In the genomic region with DNA sequence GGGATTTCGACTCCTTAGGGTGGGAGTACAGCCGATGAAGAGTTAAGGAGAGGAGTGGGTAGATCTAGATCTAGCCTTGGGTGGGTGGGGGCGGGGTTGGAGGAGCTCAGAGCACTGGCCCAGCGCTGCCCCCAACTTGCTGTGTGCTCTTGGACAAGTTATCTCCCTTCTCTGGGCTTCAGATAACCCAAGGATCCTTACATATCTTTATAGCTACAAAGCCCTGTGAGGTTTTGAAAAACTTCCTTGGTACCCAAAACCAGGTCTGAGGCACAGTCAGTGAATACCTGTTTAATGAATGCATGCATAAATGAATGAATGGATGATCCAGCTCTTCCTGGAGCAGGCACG, we compare ENCODE assay signal across 8 cellular contexts. TPM values are rescaled to one million over a fixed set of nuclear protein-coding genes. Genes with fewer than 3 reads are reported as not detected.
DNase-seq lines count a peak whose midpoint lies in the region; FAIRE-seq and TF ChIP-seq lines count a peak whose summit lies in the region.

No MANE protein-coding gene starts in this region.

- H3K27ac ChIP-seq in kidney (ENCODE audit: low read depth in 2 of 2, low read length in 2 of 2) = peak overlapping the region; percentile 0 to 29
- H3K27ac ChIP-seq in subcutaneous abdominal adipose tissue (ENCODE audit: low read depth, low read length) = no peak overlapping the region

- H3K4me3 ChIP-seq in kidney (ENCODE audit: low read length in 2 of 2) (peak overlapping the region; percentile 56 to 76), subcutaneous abdominal adipose tissue (ENCODE audit: low read depth in 1 of 5, low read length in 5 of 5) (peak overlapping the region in 4 of 5 donors; percentile 70 to 86 (median 72))

- FAIRE-seq in kidney (lab: Jason Lieb, UNC) = no peak

- H3K36me3 ChIP-seq in kidney (ENCODE audit: control insufficient read depth in 1 of 2, insufficient read depth in 2 of 2, low read length in 2 of 2) (peaks cover 2 to 4% of the 10 kb centered on the region in 2 donors), subcutaneous abdominal adipose tissue (ENCODE audit: control insufficient read depth in 5 of 5, insufficient read depth in 5 of 5, low read length in 5 of 5) (peaks cover 0 to 4% (median 3%) of the 10 kb centered on the region in 5 donors)

- H3K4me1 Mint-ChIP-seq in activated CD4-positive, alpha-beta T cell treated with anti-CD3 and anti-CD28 coated beads, Interleukin-2, amount 10 ng/mL, durations not matched to agents 7 days and 5 days = peaks cover 47% of the 10 kb centered on the region
- peaks cover 33% of the 10 kb centered on the region for H3K4me1 Mint-ChIP-seq in activated T-helper 1 cell treated with anti-CD3 and anti-CD28 coated beads, Interleukin-12 subunit alpha, Interleukin-12 subunit beta, Interleukin-2, Interleukin-4 antibody, amounts not matched to agents 30 ng/mL and 10 ng/mL and 1 ng/mL, durations not matched to agents 14 hours and 24 hours and 36 hours (ENCODE audit: low read depth)

- TF ChIP-seq CTCF in kidney (IDR thresholded peaks at IDR 0.05; ENCODE audit: borderline replicate concordance, extremely low read depth, insufficient read depth) = no peak

- H3K9me3 Mint-ChIP-seq in activated CD4-positive, alpha-beta T cell treated with anti-CD3 and anti-CD28 coated beads, Interleukin-2, amount 10 ng/mL, durations not matched to agents 7 days and 5 days = no peaks in the 10 kb centered on the region
- H3K9me3 Mint-ChIP-seq in activated T-helper 1 cell treated with anti-CD3 and anti-CD28 coated beads, Interleukin-12 subunit alpha, Interleukin-12 subunit beta, Interleukin-2, Interleukin-4 antibody, amounts not matched to agents 30 ng/mL and 10 ng/mL and 1 ng/mL, durations not matched to agents 14 hours and 24 hours and 36 hours = no peaks in the 10 kb centered on the region

- H3K27me3 Mint-ChIP-seq in activated CD4-positive, alpha-beta T cell treated with anti-CD3 and anti-CD28 coated beads, Interleukin-2, amount 10 ng/mL, durations not matched to agents 7 days and 5 days = no peaks in the 10 kb centered on the region
- H3K27me3 Mint-ChIP-seq in activated T-helper 1 cell treated with anti-CD3 and anti-CD28 coated beads, Interleukin-12 subunit alpha, Interleukin-12 subunit beta, Interleukin-2, Interleukin-4 antibody, amounts not matched to agents 30 ng/mL and 10 ng/mL and 1 ng/mL, durations not matched to agents 14 hours and 24 hours and 36 hours (ENCODE audit: insufficient read depth) = peaks cover 1% of the 10 kb centered on the region

- intact Hi-C loops in activated T-helper 1 cell treated with anti-CD3 and anti-CD28 coated beads, Interleukin-12 subunit alpha, Interleukin-12 subunit beta, Interleukin-2, Interleukin-4 antibody, amounts not matched to agents 30 ng/mL and 10 ng/mL and 1 ng/mL, durations not matched to agents 14 hours and 24 hours and 36 hours (cut with micrococcal nuclease) = loop anchor here (1.0 to 10.0 kb wide), 9 partner anchors 44 to 1447 kb away; partner anchors contain the start of genes ADAM17, MBOAT2, TAF1B and YWHAQ
- intact Hi-C loops in kidney (cut with DNase I) = no loop called here

- no peaks in the 10 kb centered on the region for H3K27me3 ChIP-seq in subcutaneous abdominal adipose tissue (ENCODE audit: control insufficient read depth in 5 of 5, insufficient read depth in 4 of 5, low read length in 5 of 5)

- no peaks in the 10 kb centered on the region for H3K9me3 ChIP-seq in kidney (ENCODE audit: control insufficient read depth in 1 of 2, low read length in 2 of 2)
- H3K9me3 ChIP-seq in subcutaneous abdominal adipose tissue (ENCODE audit: control insufficient read depth in 5 of 5, low read length in 5 of 5) = no peaks in the 10 kb centered on the region

- H3K4me1 ChIP-seq in kidney (ENCODE audit: control insufficient read depth in 1 of 2, insufficient read depth in 1 of 2, low read depth in 1 of 2, low read length in 2 of 2) = peaks cover 10 to 11% of the 10 kb centered on the region in 2 donors
- H3K4me1 ChIP-seq in subcutaneous abdominal adipose tissue (ENCODE audit: control insufficient read depth in 5 of 5, insufficient read depth in 5 of 5, low read length in 5 of 5) = peaks cover 0 to 32% (median 30%) of the 10 kb centered on the region in 5 donors

- peak overlapping the region; percentile 83 for H3K4me3 Mint-ChIP-seq in activated CD4-positive, alpha-beta T cell treated with anti-CD3 and anti-CD28 coated beads, Interleukin-2, amount 10 ng/mL, durations not matched to agents 7 days and 5 days
- peak overlapping the region; percentile 89 for H3K4me3 Mint-ChIP-seq in activated T-helper 1 cell treated with anti-CD3 and anti-CD28 coated beads, Interleukin-12 subunit alpha, Interleukin-12 subunit beta, Interleukin-2, Interleukin-4 antibody, amounts not matched to agents 30 ng/mL and 10 ng/mL and 1 ng/mL, durations not matched to agents 14 hours and 24 hours and 36 hours

- peaks cover 10% of the 10 kb centered on the region for H3K36me3 Mint-ChIP-seq in activated CD4-positive, alpha-beta T cell treated with anti-CD3 and anti-CD28 coated beads, Interleukin-2, amount 10 ng/mL, durations not matched to agents 7 days and 5 days (ENCODE audit: low read depth)
- peaks cover 11% of the 10 kb centered on the region for H3K36me3 Mint-ChIP-seq in activated T-helper 1 cell treated with anti-CD3 and anti-CD28 coated beads, Interleukin-12 subunit alpha, Interleukin-12 subunit beta, Interleukin-2, Interleukin-4 antibody, amounts not matched to agents 30 ng/mL and 10 ng/mL and 1 ng/mL, durations not matched to agents 14 hours and 24 hours and 36 hours (ENCODE audit: low read depth)

- CTCF ChIA-PET in activated CD4-positive, alpha-beta T cell treated with anti-CD3 and anti-CD28 coated beads, Interleukin-2, amount 10 ng/mL, durations not matched to agents 7 days and 5 days (lab: Charles Lee) = interaction anchor here (0.6 to 1.4 kb wide), 5 partner anchors 9 to 1287 kb away, joined by 3 to 8 read pairs (median 3); no protein-coding TSS in a partner anchor

- POLR2A ChIA-PET in activated CD4-positive, alpha-beta T cell treated with anti-CD3 and anti-CD28 coated beads, Interleukin-2, amount 10 ng/mL, durations not matched to agents 7 days and 5 days (lab: Charles Lee) = no interaction called here

- H3K9ac ChIP-seq in kidney (ENCODE audit: low read length in 2 of 2) (peak overlapping the region in 1 of 2 donors; percentile 84), subcutaneous abdominal adipose tissue (ENCODE audit: low read length in 5 of 5) (peak overlapping the region in 3 of 5 donors; percentile 53 to 89 (median 80))

- H3K27ac Mint-ChIP-seq in activated CD4-positive, alpha-beta T cell treated with anti-CD3 and anti-CD28 coated beads, Interleukin-2, amount 10 ng/mL, durations not matched to agents 7 days and 5 days = peak overlapping the region; percentile 97
- H3K27ac Mint-ChIP-seq in activated T-helper 1 cell treated with anti-CD3 and anti-CD28 coated beads, Interleukin-12 subunit alpha, Interleukin-12 subunit beta, Interleukin-2, Interleukin-4 antibody, amounts not matched to agents 30 ng/mL and 10 ng/mL and 1 ng/mL, durations not matched to agents 14 hours and 24 hours and 36 hours = peak overlapping the region; percentile 96

- DNase-seq in activated CD4-positive, alpha-beta T cell treated with anti-CD3 and anti-CD28 coated beads, Interleukin-2, amount 10 ng/mL, durations not matched to agents 7 days and 5 days = no peak
- DNase-seq in activated CD4-positive, alpha-beta T cell treated with anti-CD3 and anti-CD28 coated beads, Interleukin-2, amount 50 U/mL, for 1 hour = no peak
- DNase-seq in activated T-helper 1 cell treated with anti-CD3 and anti-CD28 coated beads, Interleukin-12 subunit alpha, Interleukin-12 subunit beta, Interleukin-2, Interleukin-4 antibody, amounts not matched to agents 30 ng/mL and 10 ng/mL and 1 ng/mL, durations not matched to agents 14 hours and 24 hours and 36 hours (ENCODE audit: low spot score) = no peak
- DNase-seq in kidney (no peak), NCI-H526 (lab: John Stamatoyannopoulos, UW) (no peak), NCI-H1417 treated with DMSO at 0.1 percent for 48 hours (lab: John Stamatoyannopoulos, UW) (no peak), LoVo (ENCODE audit: low spot score) (no peak)

RNA-seq across cellular contexts. Expression of gene ODC1, which starts 1.3 kb away (rescaled TPM):
- total RNA-seq in activated CD4-positive, alpha-beta T cell treated with anti-CD3 and anti-CD28 coated beads, Interleukin-2, amount 10 ng/mL, durations not matched to agents 7 days and 5 days = 10 to 100 TPM; 47.1 to 50.3 TPM
- 235 and 247 TPM in 2 replicates for total RNA-seq in activated T-helper 1 cell treated with anti-CD3 and anti-CD28 coated beads, Interleukin-12 subunit alpha, Interleukin-12 subunit beta, Interleukin-2, Interleukin-4 antibody, amounts not matched to agents 30 ng/mL and 10 ng/mL and 1 ng/mL, durations not matched to agents 14 hours and 24 hours and 36 hours
- total RNA-seq in kidney = 97.5 TPM
- 94.4 TPM for polyA plus RNA-seq in kidney (ENCODE audit: insufficient read depth, low read depth, low replicate concordance)
